In the genomic region with DNA sequence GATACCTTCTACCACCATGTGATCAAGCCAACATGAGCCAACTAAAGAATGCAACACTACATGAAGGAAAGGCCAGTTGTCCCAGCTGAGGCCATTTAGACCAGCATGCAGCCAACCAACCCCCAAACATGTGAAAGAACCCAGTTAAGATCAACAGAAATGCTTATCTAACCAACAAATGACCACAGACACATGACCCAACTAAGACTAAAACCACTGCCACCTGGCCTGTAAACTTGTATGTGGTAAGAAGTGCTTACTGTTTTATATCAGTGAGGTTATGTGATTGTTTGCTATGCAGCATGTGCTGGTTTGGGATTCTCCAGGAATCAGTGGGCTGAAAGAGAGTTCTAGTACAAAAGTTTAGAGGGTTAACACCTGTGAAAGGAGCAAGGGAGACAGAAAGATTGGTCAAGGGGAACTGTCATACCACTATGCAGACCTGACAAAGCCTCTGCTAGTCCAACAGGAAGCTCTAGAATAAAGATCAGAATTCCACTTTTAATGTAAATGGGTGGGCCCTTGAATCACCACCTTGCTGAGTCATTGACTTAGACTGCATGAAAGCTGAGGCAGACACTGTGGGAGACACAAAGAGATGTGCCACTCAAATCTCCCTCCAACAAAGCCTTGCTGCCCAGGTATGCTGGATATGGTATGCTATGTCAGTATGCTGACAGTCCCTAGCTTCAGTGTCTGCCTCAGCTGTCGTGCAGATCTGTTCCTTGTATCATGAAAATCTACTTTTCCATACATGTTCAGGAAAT, we compare ENCODE assay signal across 20 cellular contexts. TPM values are rescaled to one million over a fixed set of nuclear protein-coding genes. Genes with fewer than 3 reads are reported as not detected.
A peak's percentile ranks its signal among the peaks of the same experiment; 100 is the strongest.
DNase-seq lines count a peak whose midpoint lies in the region; ATAC-seq, FAIRE-seq and TF ChIP-seq lines count a peak whose summit lies in the region.
"Had no signal": no experiment of that assay in that cellular context is flagged by ENCODE, and none has a peak within 500 bp of the region (broad histone marks: within the 10 kb centered on the region; RNA-seq: fewer than 3 reads in every experiment).

No MANE protein-coding gene starts in this region.

- H3K4me1 ChIP-seq in esophagus (ENCODE audit: control insufficient read depth in 2 of 2, insufficient read depth in 2 of 2, low read length in 1 of 2), result peaks cover 0 to 2% of the 10 kb centered on the region in 2 donors
- H3K4me1 ChIP-seq: BLaER1 treated with 17β-estradiol and CSF1 and Interleukin-3, amounts not matched to agents 10 nM and 100 nM; gastrocnemius medialis; uterus had no signal

- no peaks in the 10 kb centered on the region for H3K27me3 ChIP-seq in esophagus (ENCODE audit: control insufficient read depth in 1 of 2, insufficient read depth in 2 of 2, low read length in 2 of 2)
- H3K27me3 ChIP-seq: BLaER1 treated with 17β-estradiol and CSF1 and Interleukin-3, amounts not matched to agents 10 nM and 100 nM; gastrocnemius medialis; uterus had no signal

- DNase-seq in H54 (ENCODE audit: insufficient read length, low spot score), result peak; percentile 17
- peak; percentile 24 for DNase-seq in RPMI7951 (ENCODE audit: low read depth)
- peak; percentile 79 for DNase-seq in renal cortical epithelial cell (ENCODE audit: low read depth)
- DNase-seq in left cardiac atrium, result no peak
- no peak for DNase-seq in posterior vena cava (ENCODE audit: low spot score)
- DNase-seq in dedifferentiated amniotic fluid mesenchymal stem cell (ENCODE audit: extremely low spot score), result no peak
- DNase-seq in MV-4-11 (lab: John Stamatoyannopoulos, UW), result no peak
- DNase-seq: activated gamma-delta T cell; DND-41; gastrocnemius medialis; KG1; NCI-H1436 treated with DMSO at 0.1 percent for 48 hours; NCI-H524; stimulated activated naive CD4-positive, alpha-beta T cell; uterus had no signal

- no peaks in the 10 kb centered on the region for H3K36me3 ChIP-seq in esophagus (ENCODE audit: control insufficient read depth in 2 of 2, insufficient read depth in 2 of 2, low read length in 1 of 2)
- H3K36me3 ChIP-seq: BLaER1 treated with 17β-estradiol and CSF1 and Interleukin-3, amounts not matched to agents 10 nM and 100 nM; gastrocnemius medialis; uterus had no signal

- ATAC-seq in left cardiac atrium, result no peak
- ATAC-seq: gastrocnemius medialis had no signal

- FAIRE-seq in H54 (lab: Jason Lieb, UNC), result peak; percentile 23

- no peak overlapping the region for H3K4me3 ChIP-seq in esophagus (ENCODE audit: low read depth in 1 of 2, low read length in 2 of 2)
- H3K4me3 ChIP-seq: BLaER1 treated with 17β-estradiol and CSF1 and Interleukin-3, amounts not matched to agents 10 nM and 100 nM; gastrocnemius medialis; skin epidermis; uterus had no signal

- H3K9me3 ChIP-seq in esophagus (ENCODE audit: control insufficient read depth in 2 of 2, insufficient read depth in 1 of 2, low read depth in 1 of 2, low read length in 1 of 2), result no peaks in the 10 kb centered on the region
- H3K9me3 ChIP-seq: gastrocnemius medialis, uterus had no signal

- intact Hi-C loops in left cardiac atrium (cut with DNase I), result no loop called here
- intact Hi-C loops in posterior vena cava (cut with DNase I), result no loop called here

- 80% methylated on average over 1 of the region's 1 CpG for WGBS in esophagus, 2 donors

- peak overlapping the region; percentile 14 to 49 for H3K27ac ChIP-seq in esophagus (ENCODE audit: low read depth in 2 of 2, low read length in 1 of 2)
- H3K27ac ChIP-seq: BLaER1 treated with 17β-estradiol and CSF1 and Interleukin-3, amounts not matched to agents 10 nM and 100 nM; gastrocnemius medialis; skin epidermis; uterus had no signal

- TF ChIP-seq POLR2A in H54 (IDR thresholded peaks at IDR 0.05; ENCODE audit: low read depth, low read length), result no peak

RNA-seq across cellular contexts. Expression of gene SH3D19, which starts 6.1 kb away (rescaled TPM):
- total RNA-seq in RPMI7951 (2014; rRNA removed; shearing (Covaris generic)), result 4.3 and 6.1 TPM in 2 replicates
- 10 to 100 TPM; 19.1 to 22.8 TPM for polyA plus RNA-seq in esophagus
- total RNA-seq in renal cortical epithelial cell (9.4 and 22.8 TPM in 2 replicates), left cardiac atrium (10 to 100 TPM; 88.0 to 94.7 TPM), posterior vena cava (100 to 1,000 TPM; 118 to 140 TPM)
- total RNA-seq: mononuclear cell had no signal

RNA-seq across cellular contexts. Expression of gene PRSS48, which starts 54.5 kb away (rescaled TPM):
- not detected in 2 replicates for total RNA-seq in RPMI7951 (2014; rRNA removed; shearing (Covaris generic))
- polyA plus RNA-seq in esophagus, result not detected
- total RNA-seq in renal cortical epithelial cell (not detected in 2 replicates), left cardiac atrium (not detected), posterior vena cava (not detected)
- total RNA-seq: gastrocnemius medialis, mononuclear cell, osteoblast, uterus had no signal

Comparison
In these comparisons a context has a peak if more than half of its experiments do, and no peak if none do; other contexts are left out.
1. DNase-seq: peak in H54 (single experiment), RPMI7951 (single experiment) and renal cortical epithelial cell (single experiment); none in left cardiac atrium (single experiment), posterior vena cava (single experiment), dedifferentiated amniotic fluid mesenchymal stem cell (single experiment) and MV-4-11 (single experiment).